Comparison of ENCODE assay signal across 2 cellular contexts in the genomic region with DNA sequence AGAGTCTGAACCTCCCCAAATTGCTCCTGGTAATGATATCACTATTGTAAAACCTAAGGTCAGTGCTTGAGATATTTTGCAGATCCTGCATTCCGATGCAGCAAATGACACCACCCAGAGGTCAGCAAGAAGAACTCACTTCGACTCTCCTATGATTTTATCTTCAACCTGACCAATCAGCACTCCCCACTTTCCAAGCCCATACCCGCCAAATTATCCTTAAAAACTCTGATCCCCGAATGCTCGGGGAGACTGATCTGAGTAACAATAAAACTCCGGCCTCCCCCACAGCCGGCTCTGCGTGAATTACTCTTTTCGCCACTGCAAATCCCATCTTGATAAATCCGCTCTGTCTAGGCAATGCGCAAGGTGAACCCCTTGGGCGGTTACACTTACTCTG.
TF ChIP-seq lines count a peak whose summit lies in the region.

No MANE protein-coding gene starts in this region.

TF ChIP-seq in H1, 55 proteins besides CTCF, POLR2A, EP300 and RAD21 (continued from another document):
- TF ChIP-seq, protein P1, sequence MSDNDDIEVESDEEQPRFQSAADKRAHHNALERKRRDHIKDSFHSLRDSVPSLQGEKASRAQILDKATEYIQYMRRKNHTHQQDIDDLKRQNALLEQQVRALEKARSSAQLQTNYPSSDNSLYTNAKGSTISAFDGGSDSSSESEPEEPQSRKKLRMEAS (IDR thresholded peaks at IDR 0.05), result no peak
- no peak for TF ChIP-seq CBX8 (IDR thresholded peaks at IDR 0.05; ENCODE audit: borderline replicate concordance, low read depth, low read length)
- no peak for TF ChIP-seq YY1 (IDR thresholded peaks at IDR 0.05; ENCODE audit: low read depth, low read length)
- 0 out of 2 replicates have a peak, but pooled peaks have one; percentile 29 for TF ChIP-seq TAF1 (IDR thresholded peaks at IDR 0.05; ENCODE audit: low read depth, low read length)
- TF ChIP-seq EZH2 (IDR thresholded peaks at IDR 0.05; ENCODE audit: low read depth, low read length, severe bottlenecking), result no peak
- no peak for TF ChIP-seq BACH1 (IDR thresholded peaks at IDR 0.05; ENCODE audit: low read length)
- 0 out of 4 replicates have a peak, but pooled peaks of 1 of the 2 experiments have one; percentile 7 for TF ChIP-seq HDAC2 (IDR thresholded peaks at IDR 0.05; ENCODE audit: borderline replicate concordance in 1 of 2, low read depth in 2 of 2, low read length in 2 of 2)
- no peak for TF ChIP-seq POLR2AphosphoS5 (IDR thresholded peaks at IDR 0.05; ENCODE audit: low read depth, low read length)
TF ChIP-seq in H1: peak in this region for 4.

TF ChIP-seq in HEK293T, 16 proteins besides CTCF, POLR2A, EP300 and RAD21 (continued from another document):
- TF ChIP-seq FOXA1 (IDR thresholded peaks at IDR 0.05), result no peak
- TF ChIP-seq FOXM1 (IDR thresholded peaks at IDR 0.05; ENCODE audit: borderline replicate concordance), result no peak
- no peak for TF ChIP-seq SP1 (IDR thresholded peaks at IDR 0.05)
